ENCODE assay signal across 20 cellular contexts in the genomic region with DNA sequence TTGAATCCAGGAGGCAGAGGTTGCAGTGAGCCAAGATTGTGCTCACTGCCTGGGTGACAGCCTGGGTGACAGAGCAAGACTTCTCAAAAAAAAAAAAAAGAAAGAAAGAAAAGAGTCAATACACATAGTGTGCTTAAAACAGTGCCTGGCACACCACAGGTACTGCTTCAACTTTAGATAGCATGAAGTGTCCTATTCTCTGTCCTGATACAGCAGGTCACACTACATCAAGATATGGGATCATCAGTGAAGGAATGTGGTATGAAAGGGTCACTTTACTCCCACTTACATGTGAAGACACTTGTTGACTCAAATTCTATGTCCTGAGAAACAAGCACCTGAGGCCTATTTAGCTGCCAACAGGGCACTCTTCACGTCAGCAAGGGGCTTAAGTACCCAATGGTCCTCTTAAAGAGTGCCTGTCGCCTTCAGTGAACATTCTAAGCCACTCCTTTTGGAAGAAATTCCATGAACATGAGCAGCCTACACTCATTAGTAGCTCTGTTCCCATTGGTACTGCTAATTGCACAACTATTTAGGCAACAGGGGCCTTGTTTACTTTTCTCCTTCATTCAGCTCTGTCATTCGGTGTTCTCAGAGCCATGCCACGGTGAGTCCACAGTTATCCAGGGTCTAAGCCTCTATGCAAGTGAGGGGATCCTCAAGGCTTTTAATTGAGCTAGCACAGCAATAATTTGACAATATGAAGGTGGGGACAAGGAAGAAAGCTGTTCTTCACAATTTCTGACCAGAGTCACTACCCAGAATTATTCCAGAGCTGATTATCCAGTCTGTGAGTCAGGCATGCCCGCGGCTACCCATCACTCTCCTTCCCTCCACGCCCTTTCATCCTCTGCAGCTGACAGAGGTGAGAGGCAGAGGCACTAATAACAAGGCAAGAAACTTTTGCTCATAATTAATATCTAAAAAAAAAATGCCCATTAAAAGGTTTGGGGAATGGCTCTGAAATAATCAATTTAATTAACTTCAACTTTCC. TPM values are rescaled to one million over a fixed set of nuclear protein-coding genes. Genes with fewer than 3 reads are reported as not detected.
A peak's percentile ranks its signal among the peaks of the same experiment; 100 is the strongest.
DNase-seq lines count a peak whose midpoint lies in the region; ATAC-seq and TF ChIP-seq lines count a peak whose summit lies in the region.
"Had no signal": no experiment of that assay in that cellular context is flagged by ENCODE, and none has a peak within 500 bp of the region (broad histone marks: within the 10 kb centered on the region; RNA-seq: fewer than 3 reads in every experiment).

No MANE protein-coding gene starts in this region.

- no peaks in the 10 kb centered on the region for H3F3A ChIP-seq in smooth muscle cell (ENCODE audit: low read depth)

- no peak for TF ChIP-seq POLR2A in sigmoid colon (IDR thresholded peaks at IDR 0.05)

- H3K9ac ChIP-seq in adipocyte (ENCODE audit: low read length) (no peak overlapping the region), smooth muscle cell (ENCODE audit: low read depth) (no peak overlapping the region)

- TF ChIP-seq CTCF in foreskin fibroblast (IDR thresholded peaks at IDR 0.05; ENCODE audit: low read depth, low read length) = no peak
- no peak for TF ChIP-seq CTCF in smooth muscle cell (IDR thresholded peaks at IDR 0.05; ENCODE audit: borderline replicate concordance, insufficient read depth, poor library complexity, severe bottlenecking)
- no peak for TF ChIP-seq CTCF in sigmoid colon (IDR thresholded peaks at IDR 0.05)
- TF ChIP-seq CTCF in dorsolateral prefrontal cortex (IDR thresholded peaks at IDR 0.05 in 54 of 56, conservative IDR thresholded peaks at IDR 0.05 in 2 of 56; ENCODE audit: low read depth in 1 of 56, partially characterized antibody in 56 of 56) = no peak

- H3K4me2 ChIP-seq in smooth muscle cell = peak overlapping the region; percentile 26

- H3K4me3 ChIP-seq in adipocyte (ENCODE audit: low read length) = no peak overlapping the region
- no peak overlapping the region for H3K4me3 ChIP-seq in foreskin fibroblast (ENCODE audit: low read depth in 1 of 2, low read length in 2 of 2)
- H3K4me3 ChIP-seq in smooth muscle cell = no peak overlapping the region
- H3K4me3 ChIP-seq in sigmoid colon = no peak overlapping the region
- H3K4me3 ChIP-seq in dorsolateral prefrontal cortex = no peak overlapping the region
- H3K4me3 ChIP-seq: ascending aorta had no signal

- no peaks in the 10 kb centered on the region for H3K79me2 ChIP-seq in smooth muscle cell (ENCODE audit: low read depth)

- peaks cover 2% of the 10 kb centered on the region for H3K9me3 Mint-ChIP-seq in stimulated activated effector memory CD8-positive, alpha-beta T cell treated with anti-CD3 and anti-CD28 coated beads, Interleukin-12 subunit alpha, Interleukin-12 subunit beta, amount 100 ng/mL, for 72 hours
- H3K9me3 Mint-ChIP-seq: activated B cell treated with CpG ODN at 0.5 μM for 24 hours had no signal

- no peak overlapping the region for H3K27ac Mint-ChIP-seq in stimulated activated effector memory CD8-positive, alpha-beta T cell treated with anti-CD3 and anti-CD28 coated beads, Interleukin-12 subunit alpha, Interleukin-12 subunit beta, amount 100 ng/mL, for 72 hours
- H3K27ac Mint-ChIP-seq: activated B cell treated with CpG ODN at 0.5 μM for 24 hours; CD4-positive, CD25-positive, alpha-beta regulatory T cell; natural killer cell treated with Interleukin-12 subunit alpha and Interleukin-12 subunit beta and Interleukin-15 and Interleukin-18, amount 100 ng/mL, for 72 hours had no signal

- no peak overlapping the region for H3K4me3 Mint-ChIP-seq in stimulated activated effector memory CD8-positive, alpha-beta T cell treated with anti-CD3 and anti-CD28 coated beads, Interleukin-12 subunit alpha, Interleukin-12 subunit beta, amount 100 ng/mL, for 72 hours
- H3K4me3 Mint-ChIP-seq: activated B cell treated with CpG ODN at 0.5 μM for 24 hours; CD4-positive, CD25-positive, alpha-beta regulatory T cell; natural killer cell treated with Interleukin-12 subunit alpha and Interleukin-12 subunit beta and Interleukin-15 and Interleukin-18, amount 100 ng/mL, for 72 hours had no signal

- H3K4me1 Mint-ChIP-seq in stimulated activated effector memory CD8-positive, alpha-beta T cell treated with anti-CD3 and anti-CD28 coated beads, Interleukin-12 subunit alpha, Interleukin-12 subunit beta, amount 100 ng/mL, for 72 hours = no peaks in the 10 kb centered on the region
- H3K4me1 Mint-ChIP-seq: activated B cell treated with CpG ODN at 0.5 μM for 24 hours; CD4-positive, CD25-positive, alpha-beta regulatory T cell had no signal

- H3K27ac ChIP-seq in smooth muscle cell (ENCODE audit: low read depth) (peak overlapping the region; percentile 60), sigmoid colon (no peak overlapping the region), dorsolateral prefrontal cortex (no peak overlapping the region)
- H3K27ac ChIP-seq: ascending aorta had no signal

- no peaks in the 10 kb centered on the region for H4K20me1 ChIP-seq in smooth muscle cell (ENCODE audit: low read depth)

- peak overlapping the region; percentile 58 for H2AFZ ChIP-seq in smooth muscle cell (ENCODE audit: low read depth)

- no peak for TF ChIP-seq EP300 in sigmoid colon (IDR thresholded peaks at IDR 0.05)

- H3K27me3 ChIP-seq in adipocyte (replicated peaks; ENCODE audit: control insufficient read depth, insufficient read depth, low read length) (no peaks in the 10 kb centered on the region), smooth muscle cell (ENCODE audit: low read depth) (no peaks in the 10 kb centered on the region), sigmoid colon (no peaks in the 10 kb centered on the region), dorsolateral prefrontal cortex (no peaks in the 10 kb centered on the region)
- H3K27me3 ChIP-seq: ascending aorta had no signal

- peaks cover 8% of the 10 kb centered on the region for H3K4me1 ChIP-seq in adipocyte (ENCODE audit: control insufficient read depth, insufficient read depth, low read length)
- peaks cover 42% of the 10 kb centered on the region for H3K4me1 ChIP-seq in smooth muscle cell (ENCODE audit: low read depth)
- H3K4me1 ChIP-seq in sigmoid colon = peaks cover 0 to 4% (median 0%) of the 10 kb centered on the region in 4 donors
- H3K4me1 ChIP-seq: ascending aorta had no signal

- ATAC-seq in stimulated activated effector memory CD8-positive, alpha-beta T cell treated with anti-CD3 and anti-CD28 coated beads, Interleukin-12 subunit alpha, Interleukin-12 subunit beta, amount 100 ng/mL, for 72 hours = no peak
- ATAC-seq: HCT116; natural killer cell treated with Interleukin-12 subunit alpha and Interleukin-12 subunit beta and Interleukin-15 and Interleukin-18, amount 100 ng/mL, for 72 hours had no signal

- H3K36me3 Mint-ChIP-seq in stimulated activated effector memory CD8-positive, alpha-beta T cell treated with anti-CD3 and anti-CD28 coated beads, Interleukin-12 subunit alpha, Interleukin-12 subunit beta, amount 100 ng/mL, for 72 hours = no peaks in the 10 kb centered on the region
- H3K36me3 Mint-ChIP-seq: CD4-positive, CD25-positive, alpha-beta regulatory T cell; natural killer cell treated with Interleukin-12 subunit alpha and Interleukin-12 subunit beta and Interleukin-15 and Interleukin-18, amount 100 ng/mL, for 72 hours had no signal

- intact Hi-C loops in sigmoid colon (cut with DNase I) (no loop called here), dorsolateral prefrontal cortex (cut with DNase I) (no loop called here)

- H3K9me3 ChIP-seq in adipocyte (ENCODE audit: control insufficient read depth, low read length) (no peaks in the 10 kb centered on the region), smooth muscle cell (replicated peaks; ENCODE audit: low read depth) (no peaks in the 10 kb centered on the region), sigmoid colon (no peaks in the 10 kb centered on the region)
- H3K9me3 ChIP-seq: ascending aorta had no signal

- WGBS in smooth muscle cell (ENCODE audit: low lambda C conversion rate) = 59% methylated on average over 7 of the region's 7 CpGs
- WGBS in sigmoid colon, 2 donors = 57 to 67% methylated on average over 7 of the region's 7 CpGs

- peaks cover 13% of the 10 kb centered on the region for H3K36me3 ChIP-seq in adipocyte (ENCODE audit: control insufficient read depth, insufficient read depth, low read length, severe bottlenecking)
- H3K36me3 ChIP-seq in smooth muscle cell (ENCODE audit: low read depth) = no peaks in the 10 kb centered on the region
- H3K36me3 ChIP-seq in sigmoid colon = no peaks in the 10 kb centered on the region
- H3K36me3 ChIP-seq: ascending aorta had no signal

- DNase-seq in GM03348 (ENCODE audit: low spot score) = peak; percentile 25
- DNase-seq in adipocyte (ENCODE audit: low read depth) = peak; percentile 65
- DNase-seq in foreskin fibroblast = peak; percentile 66 to 74
- DNase-seq in smooth muscle cell (lab: John Stamatoyannopoulos, UW; ENCODE audit: unreplicated experiment) = no peak
- no peak for DNase-seq in sigmoid colon
- no peak for DNase-seq in dorsolateral prefrontal cortex
- no peak for DNase-seq in stimulated activated effector memory CD8-positive, alpha-beta T cell treated with anti-CD3 and anti-CD28 coated beads, Interleukin-12 subunit alpha, Interleukin-12 subunit beta, amount 100 ng/mL, for 72 hours (ENCODE audit: low spot score in 2 of 2)
- DNase-seq: activated B cell treated with CpG ODN at 0.5 μM for 24 hours; CD4-positive, CD25-positive, alpha-beta regulatory T cell; NCI-H1092; NCI-H748 treated with DMSO at 0.1 percent for 48 hours; retina; RPMI8226; stimulated activated CD4-positive, alpha-beta T cell treated with anti-CD3 and anti-CD28 coated beads, Interleukin-1b, Interleukin-23, amount 100 ng/mL, for 48 hours; substantia nigra had no signal

RNA-seq across cellular contexts. Expression of a gene that starts 56.6 kb away (rescaled TPM):
- total RNA-seq in smooth muscle cell (15.1 and 15.5 TPM in 2 replicates), sigmoid colon (10 to 100 TPM; 31.0 to 52.3 (median 41.3) TPM), dorsolateral prefrontal cortex (100 to 1,000 TPM in 30 of 120 experiments, 10 to 100 TPM in 90; 48.1 to 232 (median 85.8) TPM)
- polyA plus RNA-seq in smooth muscle cell (8.9 and 15.1 TPM in 2 replicates), sigmoid colon (1 to 10 TPM in 2 of 3 donors, not detected in 1; 4.4 to 5.4 TPM)
- total RNA-seq: activated B cell treated with CpG ODN at 0.5 μM for 24 hours; activated CD8-positive, alpha-beta memory T cell treated with anti-CD3 and anti-CD28 coated beads for 36 hours; CD4-positive, CD25-positive, alpha-beta regulatory T cell; natural killer cell treated with Interleukin-12 subunit alpha and Interleukin-12 subunit beta and Interleukin-15 and Interleukin-18, amount 100 ng/mL, for 72 hours; T-helper 1 cell treated with Interleukin-12 subunit alpha and Interleukin-12 subunit beta and Interleukin-4 antibody, amounts not matched to agents 30 ng/mL and 1 ng/mL, for 36 hours had no signal

Comparison
In these comparisons a context has a peak if more than half of its experiments do, and no peak if none do; other contexts are left out.
1. DNase-seq: peak in GM03348 (single experiment), adipocyte (single experiment) and foreskin fibroblast (2 of 2); none in smooth muscle cell (single experiment), sigmoid colon (single experiment), dorsolateral prefrontal cortex (0 of 10) and stimulated activated effector memory CD8-positive, alpha-beta T cell treated with anti-CD3 and anti-CD28 coated beads, Interleukin-12 subunit alpha, Interleukin-12 subunit beta, amount 100 ng/mL, for 72 hours (0 of 2).